In the genomic region with DNA sequence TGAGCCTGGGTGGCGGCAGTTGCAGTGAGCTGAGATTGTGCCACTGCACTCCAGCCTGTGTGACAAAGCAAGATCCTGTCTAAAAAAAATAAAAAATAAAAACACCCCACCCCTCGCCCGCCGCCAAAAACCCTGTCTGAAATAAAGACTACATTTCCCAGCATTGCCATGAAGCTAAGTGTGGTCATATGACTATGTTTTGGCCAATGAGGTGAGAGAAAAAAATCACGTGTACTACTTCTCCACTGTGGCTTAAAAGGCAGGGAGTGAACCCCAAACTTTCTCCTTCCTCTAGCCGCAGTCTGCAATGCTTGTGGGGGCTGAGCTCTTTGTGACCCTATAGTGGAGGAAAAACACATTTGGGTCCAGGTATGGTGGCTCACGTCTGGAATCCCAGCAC, we compare ENCODE assay signal across 1 cellular context.
TF ChIP-seq lines count a peak whose summit lies in the region.

No MANE protein-coding gene starts in this region.

TF ChIP-seq in WTC11, 78 proteins besides CTCF, POLR2A, EP300 and RAD21 (continued from another document):
- TF ChIP-seq, protein P1, sequence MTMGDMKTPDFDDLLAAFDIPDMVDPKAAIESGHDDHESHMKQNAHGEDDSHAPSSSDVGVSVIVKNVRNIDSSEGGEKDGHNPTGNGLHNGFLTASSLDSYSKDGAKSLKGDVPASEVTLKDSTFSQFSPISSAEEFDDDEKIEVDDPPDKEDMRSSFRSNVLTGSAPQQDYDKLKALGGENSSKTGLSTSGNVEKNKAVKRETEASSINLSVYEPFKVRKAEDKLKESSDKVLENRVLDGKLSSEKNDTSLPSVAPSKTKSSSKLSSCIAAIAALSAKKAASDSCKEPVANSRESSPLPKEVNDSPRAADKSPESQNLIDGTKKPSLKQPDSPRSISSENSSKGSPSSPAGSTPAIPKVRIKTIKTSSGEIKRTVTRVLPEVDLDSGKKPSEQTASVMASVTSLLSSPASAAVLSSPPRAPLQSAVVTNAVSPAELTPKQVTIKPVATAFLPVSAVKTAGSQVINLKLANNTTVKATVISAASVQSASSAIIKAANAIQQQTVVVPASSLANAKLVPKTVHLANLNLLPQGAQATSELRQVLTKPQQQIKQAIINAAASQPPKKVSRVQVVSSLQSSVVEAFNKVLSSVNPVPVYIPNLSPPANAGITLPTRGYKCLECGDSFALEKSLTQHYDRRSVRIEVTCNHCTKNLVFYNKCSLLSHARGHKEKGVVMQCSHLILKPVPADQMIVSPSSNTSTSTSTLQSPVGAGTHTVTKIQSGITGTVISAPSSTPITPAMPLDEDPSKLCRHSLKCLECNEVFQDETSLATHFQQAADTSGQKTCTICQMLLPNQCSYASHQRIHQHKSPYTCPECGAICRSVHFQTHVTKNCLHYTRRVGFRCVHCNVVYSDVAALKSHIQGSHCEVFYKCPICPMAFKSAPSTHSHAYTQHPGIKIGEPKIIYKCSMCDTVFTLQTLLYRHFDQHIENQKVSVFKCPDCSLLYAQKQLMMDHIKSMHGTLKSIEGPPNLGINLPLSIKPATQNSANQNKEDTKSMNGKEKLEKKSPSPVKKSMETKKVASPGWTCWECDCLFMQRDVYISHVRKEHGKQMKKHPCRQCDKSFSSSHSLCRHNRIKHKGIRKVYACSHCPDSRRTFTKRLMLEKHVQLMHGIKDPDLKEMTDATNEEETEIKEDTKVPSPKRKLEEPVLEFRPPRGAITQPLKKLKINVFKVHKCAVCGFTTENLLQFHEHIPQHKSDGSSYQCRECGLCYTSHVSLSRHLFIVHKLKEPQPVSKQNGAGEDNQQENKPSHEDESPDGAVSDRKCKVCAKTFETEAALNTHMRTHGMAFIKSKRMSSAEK (CRISPR knock-in tag; IDR thresholded peaks at IDR 0.05; ENCODE audit: borderline replicate concordance) = no peak
- TF ChIP-seq NR3C1 (CRISPR knock-in tag; conservative IDR thresholded peaks at IDR 0.05; ENCODE audit: low read depth) (no peak), TEAD4 (CRISPR knock-in tag; IDR thresholded peaks at IDR 0.05) (no peak), ZNF219 (CRISPR knock-in tag; IDR thresholded peaks at IDR 0.05; ENCODE audit: borderline replicate concordance) (no peak), TEAD1 (CRISPR knock-in tag; IDR thresholded peaks at IDR 0.05) (no peak), SOX15 (CRISPR knock-in tag; IDR thresholded peaks at IDR 0.05) (no peak), NFYB (CRISPR knock-in tag; conservative IDR thresholded peaks at IDR 0.05; ENCODE audit: low read depth) (peak; percentile 45; the same call in 1 of the 2 replicates)
